2 cellular contexts compared by ENCODE assay signal in genomic region chr19:39508629-39509028, GRCh38.
TF ChIP-seq lines count a peak whose summit lies in the region.

No MANE protein-coding gene starts in this region.

TF ChIP-seq in HepG2, 621 proteins besides CTCF, POLR2A, EP300 and RAD21:
- TF ChIP-seq HOXA3 (CRISPR knock-in tag; IDR thresholded peaks at IDR 0.05) (no peak), ZNF121 (CRISPR knock-in tag; IDR thresholded peaks at IDR 0.05) (peak; percentile 79)

TF ChIP-seq in WTC11, 78 proteins besides CTCF, POLR2A, EP300 and RAD21:
- TF ChIP-seq CREB1 (CRISPR knock-in tag; IDR thresholded peaks at IDR 0.05) (no peak), ZNF121 (CRISPR knock-in tag; IDR thresholded peaks at IDR 0.05) (peak; percentile 86)
TF ChIP-seq in WTC11: peak in this region for 1.
